In the genomic region with DNA sequence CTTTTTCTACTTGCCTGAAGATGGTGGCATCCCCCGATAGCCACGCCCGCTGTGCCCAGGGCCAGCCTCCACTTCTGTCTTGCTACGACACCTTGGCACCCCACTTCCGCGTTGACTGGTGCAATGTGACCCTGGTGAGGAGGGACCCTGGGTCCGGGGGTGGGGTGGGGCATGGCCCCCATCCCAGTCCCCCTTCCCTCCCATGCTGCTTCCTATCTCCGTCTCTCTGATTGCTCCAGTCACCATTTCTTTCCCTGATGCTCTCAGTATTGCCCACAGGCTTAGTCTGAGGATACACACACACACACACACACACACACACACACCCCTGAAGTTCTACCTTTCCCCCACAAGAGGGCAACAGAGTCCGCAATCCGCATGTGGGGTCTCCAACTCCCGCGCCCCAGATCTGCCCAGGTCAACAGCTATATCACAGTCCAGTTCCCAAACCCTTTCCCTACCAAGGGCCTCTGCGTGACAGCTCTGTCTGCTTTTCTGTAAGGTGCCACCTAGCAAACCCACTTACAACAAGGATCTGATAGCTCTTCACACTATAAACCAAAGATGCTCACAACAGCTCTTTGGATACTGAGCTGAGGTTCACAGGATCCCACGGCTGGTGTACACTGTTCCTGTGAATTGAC, we compare ENCODE assay signal across 8 cellular contexts. TPM values are rescaled to one million over a fixed set of nuclear protein-coding genes. Genes with fewer than 3 reads are reported as not detected.
DNase-seq lines count a peak whose midpoint lies in the region; ATAC-seq and TF ChIP-seq lines count a peak whose summit lies in the region.

No MANE protein-coding gene starts in this region.

- H3K4me3 ChIP-seq in GM12864 (ENCODE audit: low read depth, low read length), result no peak overlapping the region
- H3K4me3 ChIP-seq in transverse colon, result no peak overlapping the region

- peak; percentile 50 for DNase-seq in 8988T
- DNase-seq in GM12864 (ENCODE audit: low read depth), result no peak
- DNase-seq in NCI-H226, result peak; percentile 45
- DNase-seq in activated B cell treated with CpG ODN at 0.5 μM for 24 hours, result peak; percentile 53
- peak; percentile 55 for DNase-seq in midbrain (lab: John Stamatoyannopoulos, UW)
- DNase-seq in transverse colon, result peak; percentile 41

- H3K27me3 Mint-ChIP-seq in activated B cell treated with CpG ODN at 0.5 μM for 24 hours, result no peaks in the 10 kb centered on the region
- peaks cover 41% of the 10 kb centered on the region for H3K27me3 Mint-ChIP-seq in dendritic cell treated with granulocyte-macrophage colony-stimulating factor and Interleukin-4, amounts not matched to agents 40 ng/mL and 50 ng/mL, for 4 days

- peak overlapping the region; percentile 50 for H3K27ac Mint-ChIP-seq in activated B cell treated with CpG ODN at 0.5 μM for 24 hours
- peak overlapping the region; percentile 11 for H3K27ac Mint-ChIP-seq in dendritic cell treated with granulocyte-macrophage colony-stimulating factor and Interleukin-4, amounts not matched to agents 40 ng/mL and 50 ng/mL, for 4 days

- intact Hi-C loops in activated B cell treated with CpG ODN at 0.5 μM for 24 hours (cut with micrococcal nuclease), result loop anchor here (1.0 to 10.0 kb wide), 4 partner anchors 29 to 144 kb away; no protein-coding TSS in a partner anchor
- intact Hi-C loops in dendritic cell treated with granulocyte-macrophage colony-stimulating factor and Interleukin-4, amounts not matched to agents 40 ng/mL and 50 ng/mL, for 4 days (cut with micrococcal nuclease), result no loop called here
- intact Hi-C loops in transverse colon (cut with DNase I; ENCODE audit: low total_unique reads), result loop anchor here (1.0 kb wide), 1 partner anchor 127 kb away; no protein-coding TSS in a partner anchor

- no peaks in the 10 kb centered on the region for H3K9me3 ChIP-seq in transverse colon

- no peaks in the 10 kb centered on the region for H3K36me3 Mint-ChIP-seq in activated B cell treated with CpG ODN at 0.5 μM for 24 hours (ENCODE audit: low read depth)
- H3K36me3 Mint-ChIP-seq in dendritic cell treated with granulocyte-macrophage colony-stimulating factor and Interleukin-4, amounts not matched to agents 40 ng/mL and 50 ng/mL, for 4 days (ENCODE audit: low read depth), result no peaks in the 10 kb centered on the region

- no peak overlapping the region for H3K27ac ChIP-seq in transverse colon

- in situ Hi-C loops in transverse colon (cut with MboI; ENCODE audit: low pct_ligation_motif_present in 1 of 4, low pct_unique_long_range_greater_than_20kb in 1 of 4, low sequenced_read_pairs in 3 of 4), result no loop called here

- ATAC-seq in activated B cell treated with CpG ODN at 0.5 μM for 24 hours (ENCODE audit: low read depth) (peak; percentile 81), HG03520 (IDR thresholded peaks at IDR 0.05; ENCODE audit: unreplicated experiment) (no peak)

- peaks cover 0 to 15% (median 3%) of the 10 kb centered on the region in 4 donors for H3K4me1 ChIP-seq in transverse colon

- TF ChIP-seq POLR2A in transverse colon (IDR thresholded peaks at IDR 0.05), result no peak

- TF ChIP-seq EP300 in transverse colon (IDR thresholded peaks at IDR 0.05; ENCODE audit: low read depth), result no peak

- H3K4me1 Mint-ChIP-seq in activated B cell treated with CpG ODN at 0.5 μM for 24 hours, result peaks cover 29% of the 10 kb centered on the region
- peaks cover 12% of the 10 kb centered on the region for H3K4me1 Mint-ChIP-seq in dendritic cell treated with granulocyte-macrophage colony-stimulating factor and Interleukin-4, amounts not matched to agents 40 ng/mL and 50 ng/mL, for 4 days (ENCODE audit: low read depth)

- H3K9me3 Mint-ChIP-seq in activated B cell treated with CpG ODN at 0.5 μM for 24 hours, result no peaks in the 10 kb centered on the region
- no peaks in the 10 kb centered on the region for H3K9me3 Mint-ChIP-seq in dendritic cell treated with granulocyte-macrophage colony-stimulating factor and Interleukin-4, amounts not matched to agents 40 ng/mL and 50 ng/mL, for 4 days

- CTCF ChIA-PET in activated B cell treated with CpG ODN at 0.5 μM for 24 hours (lab: Charles Lee), result interaction anchor here (0.6 to 3.8 kb wide), 29 partner anchors 8 to 127 kb away, joined by 3 to 86 read pairs (median 4); a partner anchor contains a TSS

- 18% methylated on average over 14 of the region's 14 CpGs; no CpG with 5 or more reads in 1 of the 2 donors for WGBS in transverse colon (ENCODE audit: low coverage in 1 of 2), 2 donors

- POLR2A ChIA-PET in activated B cell treated with CpG ODN at 0.5 μM for 24 hours (lab: Charles Lee), result interaction anchor here (0.5 to 2.9 kb wide), 8 partner anchors 17 to 129 kb away, joined by 3 to 19 read pairs (median 6); no protein-coding TSS in a partner anchor

- no peaks in the 10 kb centered on the region for H3K27me3 ChIP-seq in transverse colon

- peak; percentile 94 for TF ChIP-seq CTCF in GM12864 (IDR thresholded peaks at IDR 0.05; ENCODE audit: low read depth, low read length, missing control alignments)
- no peak for TF ChIP-seq CTCF in activated B cell treated with CpG ODN at 0.5 μM for 24 hours (IDR thresholded peaks at IDR 0.05)
- peak; percentile 66 to 96 (median 71) for TF ChIP-seq CTCF in transverse colon (IDR thresholded peaks at IDR 0.05)

- H3K36me3 ChIP-seq in transverse colon, result no peaks in the 10 kb centered on the region

- H3K4me3 Mint-ChIP-seq in activated B cell treated with CpG ODN at 0.5 μM for 24 hours, result peak overlapping the region; percentile 49
- H3K4me3 Mint-ChIP-seq in dendritic cell treated with granulocyte-macrophage colony-stimulating factor and Interleukin-4, amounts not matched to agents 40 ng/mL and 50 ng/mL, for 4 days, result no peak overlapping the region

RNA-seq across cellular contexts. Expression of a gene that starts 3.4 kb away (rescaled TPM):
- total RNA-seq in activated B cell treated with CpG ODN at 0.5 μM for 24 hours (1.7 and 2.2 TPM in 2 replicates), transverse colon (10 to 100 TPM in 1 of 4 donors, 1 to 10 TPM in 3; 3.7 to 65.3 (median 7.6) TPM)

RNA-seq across cellular contexts. Expression of a gene that starts 18.8 kb away (rescaled TPM):
- total RNA-seq in activated B cell treated with CpG ODN at 0.5 μM for 24 hours (300 and 313 TPM in 2 replicates), transverse colon (10 to 100 TPM; 19.0 to 29.9 (median 27.7) TPM)

RNA-seq across cellular contexts. Expression of a gene that starts 32.2 kb away (rescaled TPM):
- total RNA-seq in activated B cell treated with CpG ODN at 0.5 μM for 24 hours, result 8.8 and 9.2 TPM in 2 replicates
- 100 to 1,000 TPM in 2 of 4 donors, 10 to 100 TPM in 2; 13.0 to 210 (median 79.8) TPM for total RNA-seq in transverse colon

RNA-seq across cellular contexts. Expression of a gene that starts 39.3 kb away (rescaled TPM):
- total RNA-seq in activated B cell treated with CpG ODN at 0.5 μM for 24 hours, result 4.7 and 4.9 TPM in 2 replicates
- 1 to 10 TPM in 1 of 4 donors, under 1 TPM in 2, not detected in 1; 0.14 to 1.8 (median 0.32) TPM for total RNA-seq in transverse colon
